ENCODE assay signal across 1 cellular context in genomic region chr17:68172461-68172954, GRCh38.
A peak's percentile ranks its signal among the peaks of the same experiment; 100 is the strongest.
TF ChIP-seq lines count a peak whose summit lies in the region.

No MANE protein-coding gene starts in this region.

TF ChIP-seq in HepG2, 621 proteins besides CTCF, POLR2A, EP300 and RAD21 (continued from another document and continues in another):
- TF ChIP-seq HMGXB3 (CRISPR knock-in tag; IDR thresholded peaks at IDR 0.05; ENCODE audit: borderline replicate concordance) (0 out of 2 replicates have a peak, but pooled peaks have one; percentile 46), DRAP1 (CRISPR knock-in tag; IDR thresholded peaks at IDR 0.05) (peak; percentile 34; the same call in 1 of the 2 replicates), ATF6 (CRISPR knock-in tag; conservative IDR thresholded peaks at IDR 0.05) (0 out of 2 replicates have a peak, but pooled peaks have one; percentile 70), SALL1 (CRISPR knock-in tag; IDR thresholded peaks at IDR 0.05) (peak; percentile 21; the same call in 1 of the 2 replicates), CEBPG (CRISPR knock-in tag; IDR thresholded peaks at IDR 0.05) (0 out of 2 replicates have a peak, but pooled peaks have one; percentile 17), BHLHE40 (IDR thresholded peaks at IDR 0.05; ENCODE audit: low read length) (0 out of 2 replicates have a peak, but pooled peaks have one; percentile 34), NCOA2 (CRISPR knock-in tag; IDR thresholded peaks at IDR 0.05) (peak; percentile 19; the same call in 1 of the 2 replicates), DMTF1 (CRISPR knock-in tag; IDR thresholded peaks at IDR 0.05) (no peak), THYN1 (CRISPR knock-in tag; IDR thresholded peaks at IDR 0.05; ENCODE audit: borderline replicate concordance, low read depth) (no peak), NPAS2 (CRISPR knock-in tag; IDR thresholded peaks at IDR 0.05; ENCODE audit: borderline replicate concordance) (no peak), RFXANK (CRISPR knock-in tag; IDR thresholded peaks at IDR 0.05) (0 out of 2 replicates have a peak, but pooled peaks have one; percentile 35), POGZ (CRISPR knock-in tag; IDR thresholded peaks at IDR 0.05) (no peak), HNF4A (CRISPR knock-in tag; IDR thresholded peaks at IDR 0.05) (no peak), ZNF414 (CRISPR knock-in tag; IDR thresholded peaks at IDR 0.05) (no peak), ZGPAT (CRISPR knock-in tag; IDR thresholded peaks at IDR 0.05) (0 out of 2 replicates have a peak, but pooled peaks have one; percentile 41), ZSCAN29 (CRISPR knock-in tag; conservative IDR thresholded peaks at IDR 0.05) (0 out of 2 replicates have a peak, but pooled peaks have one; percentile 24), JUNB (CRISPR knock-in tag; IDR thresholded peaks at IDR 0.05; ENCODE audit: borderline replicate concordance) (no peak), ZNF83 (CRISPR knock-in tag; IDR thresholded peaks at IDR 0.05; ENCODE audit: borderline replicate concordance) (no peak), SMAD3 (CRISPR knock-in tag; IDR thresholded peaks at IDR 0.05) (peak; percentile 58; the same call in 1 of the 2 replicates), SMC3 (IDR thresholded peaks at IDR 0.05; ENCODE audit: low read length) (peak; percentile 94), SRF (IDR thresholded peaks at IDR 0.05; ENCODE audit: low read depth, low read length) (no peak), MXD4 (CRISPR knock-in tag; IDR thresholded peaks at IDR 0.05) (0 out of 2 replicates have a peak, but pooled peaks have one; percentile 39), ZNF770 (CRISPR knock-in tag; IDR thresholded peaks at IDR 0.05) (peak; percentile 34; the same call in 1 of the 2 replicates), NFKB2 (CRISPR knock-in tag; IDR thresholded peaks at IDR 0.05; ENCODE audit: borderline replicate concordance) (no peak), FOXO4 (CRISPR knock-in tag; conservative IDR thresholded peaks at IDR 0.05) (peak; percentile 85; the same call in 1 of the 2 replicates), RXRA (CRISPR knock-in tag; IDR thresholded peaks at IDR 0.05) (no peak), ATRX (CRISPR knock-in tag; IDR thresholded peaks at IDR 0.05; ENCODE audit: borderline replicate concordance) (no peak), ONECUT2 (CRISPR knock-in tag; IDR thresholded peaks at IDR 0.05) (no peak), MXI1 (IDR thresholded peaks at IDR 0.05; ENCODE audit: borderline replicate concordance, low read depth, low read length) (no peak), TSC22D2 (CRISPR knock-in tag; IDR thresholded peaks at IDR 0.05; ENCODE audit: borderline replicate concordance) (0 out of 2 replicates have a peak, but pooled peaks have one; percentile 72), FOSL2 (CRISPR knock-in tag; IDR thresholded peaks at IDR 0.05) (peak; percentile 24; the same call in 1 of the 2 replicates), ZNF7 (CRISPR knock-in tag; IDR thresholded peaks at IDR 0.05) (no peak), ZNF230 (CRISPR knock-in tag; IDR thresholded peaks at IDR 0.05) (0 out of 2 replicates have a peak, but pooled peaks have one; percentile 45), IRF2 (CRISPR knock-in tag; IDR thresholded peaks at IDR 0.05) (peak; percentile 74), ZNF225 (CRISPR knock-in tag; IDR thresholded peaks at IDR 0.05) (no peak), ZNF790 (CRISPR knock-in tag; IDR thresholded peaks at IDR 0.05; ENCODE audit: borderline replicate concordance) (no peak), MEIS1 (CRISPR knock-in tag; IDR thresholded peaks at IDR 0.05; ENCODE audit: borderline replicate concordance) (no peak), SSRP1 (CRISPR knock-in tag; IDR thresholded peaks at IDR 0.05) (no peak), SAP130 (CRISPR knock-in tag; IDR thresholded peaks at IDR 0.05; ENCODE audit: low read depth) (peak; percentile 43), CREB1 (IDR thresholded peaks at IDR 0.05) (no peak), CREB1 (CRISPR knock-in tag; IDR thresholded peaks at IDR 0.05) (no peak), SNAPC4 (CRISPR knock-in tag; IDR thresholded peaks at IDR 0.05) (no peak), ARID2 (CRISPR knock-in tag; IDR thresholded peaks at IDR 0.05; ENCODE audit: borderline replicate concordance) (0 out of 2 replicates have a peak, but pooled peaks have one; percentile 41)
